Comparison of ENCODE assay signal across 10 cellular contexts in genomic region chr18:6270791-6271216, GRCh38.
DNase-seq lines count a peak whose midpoint lies in the region; ATAC-seq and TF ChIP-seq lines count a peak whose summit lies in the region.
"Had no signal": no experiment of that assay in that cellular context is flagged by ENCODE, and none has a peak within 500 bp of the region (broad histone marks: within the 10 kb centered on the region; RNA-seq: fewer than 3 reads in every experiment).

No MANE protein-coding gene starts in this region.

- H3K27ac ChIP-seq in BLaER1 (peak overlapping the region; percentile 53; the same call in 1 of the 2 replicates), mesenchymal stem cell (ENCODE audit: low read length, poor library complexity, severe bottlenecking) (no peak overlapping the region), gastroesophageal sphincter (no peak overlapping the region)

- no peak for TF ChIP-seq CTCF in gastroesophageal sphincter (IDR thresholded peaks at IDR 0.05)

- H2AK5ac ChIP-seq in mesenchymal stem cell (ENCODE audit: low read length, severe bottlenecking) = no peak overlapping the region

- TF ChIP-seq POLR2A in gastroesophageal sphincter (IDR thresholded peaks at IDR 0.05) = no peak

- no peak overlapping the region for H2BK120ac ChIP-seq in mesenchymal stem cell (ENCODE audit: low read depth, low read length)

- no peak overlapping the region for H2BK5ac ChIP-seq in mesenchymal stem cell (ENCODE audit: low read depth, low read length, poor library complexity, severe bottlenecking)

- H2AFZ ChIP-seq in mesenchymal stem cell (ENCODE audit: low read depth, low read length) = no peak overlapping the region

- ATAC-seq in GM18909 (IDR thresholded peaks at IDR 0.05; ENCODE audit: poor library complexity, unreplicated experiment) (peak; percentile 97), HG02588 (IDR thresholded peaks at IDR 0.05; ENCODE audit: unreplicated experiment) (peak; percentile 71), HG03378 (IDR thresholded peaks at IDR 0.05; ENCODE audit: unreplicated experiment) (peak; percentile 58), gastroesophageal sphincter (no peak), GM19328 (IDR thresholded peaks at IDR 0.05; ENCODE audit: unreplicated experiment) (no peak)

- H3K14ac ChIP-seq in mesenchymal stem cell (ENCODE audit: low read length in 2 of 2) = no peak overlapping the region

- TF ChIP-seq EP300 in gastroesophageal sphincter (IDR thresholded peaks at IDR 0.05) = no peak

- H3K79me1 ChIP-seq in mesenchymal stem cell (replicated peaks; ENCODE audit: low read length, poor library complexity, severe bottlenecking) = no peaks in the 10 kb centered on the region

- no peak overlapping the region for H3K4ac ChIP-seq in mesenchymal stem cell (ENCODE audit: low read depth in 1 of 2, low read length in 2 of 2)

- H3K4me3 ChIP-seq in BLaER1 (no peak overlapping the region), mesenchymal stem cell (ENCODE audit: insufficient read depth in 1 of 2, low read depth in 1 of 2, low read length in 2 of 2) (no peak overlapping the region), gastroesophageal sphincter (no peak overlapping the region)

- H3K9me3 ChIP-seq in BLaER1 = peaks cover 21% of the 10 kb centered on the region
- no peaks in the 10 kb centered on the region for H3K9me3 ChIP-seq in mesenchymal stem cell (ENCODE audit: control insufficient read depth, low read length)
- no peaks in the 10 kb centered on the region for H3K9me3 ChIP-seq in gastroesophageal sphincter

- H3K36me3 ChIP-seq in BLaER1 (peaks cover 6% of the 10 kb centered on the region; the same call in 1 of the 2 replicates), mesenchymal stem cell (ENCODE audit: control insufficient read depth in 1 of 2, insufficient read depth in 2 of 2, low read depth in 1 of 2, low read length in 2 of 2) (no peaks in the 10 kb centered on the region), gastroesophageal sphincter (no peaks in the 10 kb centered on the region)

- no peak overlapping the region for H4K8ac ChIP-seq in mesenchymal stem cell (ENCODE audit: low read length)

- no peak overlapping the region for H4K91ac ChIP-seq in mesenchymal stem cell (ENCODE audit: low read length)

- no peak overlapping the region for H2BK15ac ChIP-seq in mesenchymal stem cell (ENCODE audit: low read depth, poor library complexity, severe bottlenecking)

- H3K4me1 ChIP-seq in BLaER1 = peaks cover 17% of the 10 kb centered on the region
- no peaks in the 10 kb centered on the region for H3K4me1 ChIP-seq in mesenchymal stem cell (ENCODE audit: control insufficient read depth, insufficient read depth, low read depth, low read length)
- H3K4me1 ChIP-seq in gastroesophageal sphincter = no peaks in the 10 kb centered on the region

- DNase-seq in mesenchymal stem cell (no peak), NOMO-1 treated with DMSO at 0.1 percent for 48 hours (lab: John Stamatoyannopoulos, UW; ENCODE audit: unreplicated experiment) (no peak)
- DNase-seq: activated CD8-positive, alpha-beta memory T cell treated with anti-CD3 and anti-CD28 coated beads, Interleukin-2, amount 50 U/mL, for 48 hours; NCI-H2081 treated with DMSO at 0.1 percent for 48 hours had no signal

- no peaks in the 10 kb centered on the region for H3K27me3 ChIP-seq in BLaER1
- no peaks in the 10 kb centered on the region for H3K27me3 ChIP-seq in mesenchymal stem cell (ENCODE audit: control insufficient read depth in 1 of 2, insufficient read depth in 1 of 2, low read length in 2 of 2)
- no peaks in the 10 kb centered on the region for H3K27me3 ChIP-seq in gastroesophageal sphincter

- H3K18ac ChIP-seq in mesenchymal stem cell (ENCODE audit: low read depth in 1 of 2, low read length in 2 of 2) = no peak overlapping the region

- H2BK12ac ChIP-seq in mesenchymal stem cell (ENCODE audit: low read length in 2 of 2) = no peak overlapping the region

- H3K9ac ChIP-seq in BLaER1 = no peak overlapping the region
- H3K9ac ChIP-seq in mesenchymal stem cell (ENCODE audit: low read length) = no peak overlapping the region

- 86% methylated on average over 7 of the region's 7 CpGs for WGBS in mesenchymal stem cell
- WGBS in gastroesophageal sphincter (ENCODE audit: low coverage in 1 of 2), 2 donors = 69 to 85% methylated on average over 6 of the region's 7 CpGs

- H4K20me1 ChIP-seq in BLaER1 = no peaks in the 10 kb centered on the region

- H3K23ac ChIP-seq in mesenchymal stem cell (ENCODE audit: low read length in 2 of 2) = no peak overlapping the region

- H3K4me2 ChIP-seq in BLaER1 (peak overlapping the region; percentile 55; the same call in 1 of the 2 replicates), mesenchymal stem cell (ENCODE audit: low read length, poor library complexity, severe bottlenecking) (no peak overlapping the region)

Comparison
In these comparisons a context has a peak if more than half of its experiments do, and no peak if none do; other contexts are left out.
1. ATAC-seq: peak in GM18909 (single experiment), HG02588 (single experiment) and HG03378 (single experiment); none in gastroesophageal sphincter (single experiment) and GM19328 (single experiment).